ENCODE assay signal across 1 cellular context in genomic region chr17:7611635-7612293, GRCh38.
TF ChIP-seq lines count a peak whose summit lies in the region.

No MANE protein-coding gene starts in this region.

TF ChIP-seq in IMR-90, 13 proteins besides CTCF, POLR2A, EP300 and RAD21:
- TF ChIP-seq CHD1 (IDR thresholded peaks at IDR 0.05; ENCODE audit: low read depth, low read length) (no peak), SMC3 (IDR thresholded peaks at IDR 0.05; ENCODE audit: low read depth, low read length) (no peak), MAFK (IDR thresholded peaks at IDR 0.05; ENCODE audit: low read depth, low read length) (peak; percentile 97), NFE2L2 (IDR thresholded peaks at IDR 0.05; ENCODE audit: low read depth, low read length) (peak; percentile 90)
